In the genomic region with DNA sequence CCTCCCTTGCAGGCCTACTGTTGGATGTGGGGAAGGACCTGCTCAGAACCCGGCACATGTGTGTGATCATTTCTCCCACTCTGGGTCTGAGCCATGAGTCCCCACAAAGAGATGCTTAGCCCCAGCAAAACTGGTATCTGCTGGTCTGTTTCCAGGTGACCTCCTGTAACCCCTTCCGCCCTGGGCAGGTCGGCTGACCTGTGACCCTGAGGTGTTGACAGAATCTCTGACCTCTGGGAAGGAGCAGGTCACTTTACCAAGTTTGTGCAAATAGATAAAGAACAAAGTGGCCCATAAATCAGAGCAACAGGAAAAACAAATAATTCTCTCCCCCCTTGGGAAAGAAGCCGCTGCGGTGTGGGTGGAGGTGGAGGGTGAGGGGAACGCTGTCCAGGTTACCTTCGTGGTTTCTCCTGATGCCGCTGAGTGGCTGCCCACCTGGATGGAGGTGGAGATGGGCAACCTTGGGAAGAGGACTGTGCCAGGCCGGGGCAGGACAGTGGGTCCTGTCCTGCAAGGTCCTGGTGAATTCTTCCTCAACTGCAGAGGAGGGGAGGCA, we compare ENCODE assay signal across 24 cellular contexts.
DNase-seq lines count a peak whose midpoint lies in the region; ATAC-seq, FAIRE-seq and TF ChIP-seq lines count a peak whose summit lies in the region.
"Had no signal": no experiment of that assay in that cellular context is flagged by ENCODE, and none has a peak within 500 bp of the region (broad histone marks: within the 10 kb centered on the region; RNA-seq: fewer than 3 reads in every experiment).

No MANE protein-coding gene starts in this region.

- DNase-seq in HuH-7 (ENCODE audit: low spot score) = peak; percentile 83
- peak in 2 of 4 experiments; percentile 15 to 24 for DNase-seq in K562 (ENCODE audit: extremely low read depth in 1 of 4, low spot score in 3 of 4)
- peak; percentile 73 for DNase-seq in mesenteric fat pad (ENCODE audit: low spot score)
- DNase-seq in stimulated activated effector memory CD8-positive, alpha-beta T cell treated with anti-CD3 and anti-CD28 coated beads, Interleukin-12 subunit alpha, Interleukin-12 subunit beta, amount 100 ng/mL, for 72 hours (ENCODE audit: low spot score in 2 of 2) = no peak
- DNase-seq in T-helper 17 cell = no peak
- DNase-seq in endodermal cell = no peak
- DNase-seq: CD4-positive, CD25-positive, alpha-beta regulatory T cell; GM23248; H7; Karpas-422; MV-4-11; NCI-H1105 treated with DMSO at 0.1 percent for 48 hours; NCI-H146; NCI-H1930; NCI-H2107; NCI-H524 treated with DMSO at 0.1 percent for 48 hours; NCI-H82; NK-92 treated with Interleukin-12 subunit alpha and Interleukin-12 subunit beta, amount 100 ng/mL, for 24 hours; PC-9 had no signal

- no peaks in the 10 kb centered on the region for H3K9me3 Mint-ChIP-seq in stimulated activated effector memory CD8-positive, alpha-beta T cell treated with anti-CD3 and anti-CD28 coated beads, Interleukin-12 subunit alpha, Interleukin-12 subunit beta, amount 100 ng/mL, for 72 hours
- no peaks in the 10 kb centered on the region for H3K9me3 Mint-ChIP-seq in endodermal cell

- H3K9ac ChIP-seq in K562 (ENCODE audit: insufficient read depth in 1 of 2, low read depth in 2 of 2, low read length in 2 of 2) (no peak overlapping the region), endodermal cell (ENCODE audit: extremely low read depth, low read length, poor library complexity, severe bottlenecking) (no peak overlapping the region)
- H3K9ac ChIP-seq: GM23248 had no signal

- peak; percentile 51 for FAIRE-seq in K562 (lab: Jason Lieb, UNC)
- FAIRE-seq: D721Med, GM18507 had no signal

- TF ChIP-seq EP300 in K562 (IDR thresholded peaks at IDR 0.05; ENCODE audit: low read length) = no peak

- no peak overlapping the region for H2AFZ ChIP-seq in K562 (ENCODE audit: low read depth, low read length)
- H2AFZ ChIP-seq: GM23248, PC-9 had no signal

- H3K27me3 Mint-ChIP-seq in T-helper 17 cell (peaks cover 16% of the 10 kb centered on the region), endodermal cell (ENCODE audit: insufficient read depth) (peaks cover 2% of the 10 kb centered on the region)
- H3K27me3 Mint-ChIP-seq: CD4-positive, CD25-positive, alpha-beta regulatory T cell had no signal

- peaks cover 15 to 69% of the 10 kb centered on the region in 2 experiments; a peak in 4 of 5 replicates for H3K27me3 ChIP-seq in K562 (ENCODE audit: control insufficient read depth in 2 of 2, insufficient read depth in 2 of 2, low read length in 2 of 2)
- H3K27me3 ChIP-seq in endodermal cell (ENCODE audit: control insufficient read depth, insufficient read depth, low read length, poor library complexity, severe bottlenecking) = no peaks in the 10 kb centered on the region
- H3K27me3 ChIP-seq: SJSA1 had no signal

- ATAC-seq in K562 = no peak; the same call in 2 of the 3 replicates
- peak; percentile 2 for ATAC-seq in stimulated activated effector memory CD8-positive, alpha-beta T cell treated with anti-CD3 and anti-CD28 coated beads, Interleukin-12 subunit alpha, Interleukin-12 subunit beta, amount 100 ng/mL, for 72 hours
- no peak for ATAC-seq in esophagus mucosa
- ATAC-seq in T-helper 17 cell = no peak
- ATAC-seq: Right ventricle myocardium inferior had no signal

- no peak for TF ChIP-seq CTCF in K562 (IDR thresholded peaks at IDR 0.05 in 2 of 3, conservative IDR thresholded peaks at IDR 0.05 in 1 of 3; ENCODE audit: insufficient read depth in 2 of 3, low read depth in 1 of 3, low read length in 3 of 3)
- TF ChIP-seq CTCF in endodermal cell (conservative IDR thresholded peaks at IDR 0.05) = no peak

- no peak for TF ChIP-seq RAD21 in K562 (CRISPR knock-in tag; conservative IDR thresholded peaks at IDR 0.05 in 1 of 2, IDR thresholded peaks at IDR 0.05 in 1 of 2)

- H3K4me1 ChIP-seq in K562 (replicated peaks in 1 of 2; ENCODE audit: control insufficient read depth in 2 of 2, insufficient read depth in 2 of 2, low read length in 2 of 2) (peaks cover 0 to 2% of the 10 kb centered on the region in 2 experiments; a peak in 2 of 5 replicates), endodermal cell (ENCODE audit: control insufficient read depth, insufficient read depth, low read length) (peaks cover 6% of the 10 kb centered on the region)
- H3K4me1 ChIP-seq: SJSA1 had no signal

- H4K20me1 ChIP-seq in K562 (replicated peaks; ENCODE audit: control insufficient read depth, insufficient read depth, low read length) = peaks cover 4% of the 10 kb centered on the region; the same call in 1 of the 2 replicates

- H3K9me3 ChIP-seq in K562 (replicated peaks; ENCODE audit: control insufficient read depth, insufficient read depth, low read depth, low read length) = no peaks in the 10 kb centered on the region
- H3K9me3 ChIP-seq in T-helper 17 cell (ENCODE audit: control insufficient read depth, low read length, poor library complexity, severe bottlenecking) = no peaks in the 10 kb centered on the region
- H3K9me3 ChIP-seq in endodermal cell (ENCODE audit: control insufficient read depth, low read length) = no peaks in the 10 kb centered on the region
- H3K9me3 ChIP-seq: SJSA1 had no signal

- 0% methylated on average over 8 of the region's 9 CpGs for WGBS in K562 (ENCODE audit: insufficient coverage, low coverage, missing lambda C conversion rate)
- 89 to 94% methylated on average over 3 to 9 of the region's 9 CpGs for WGBS in endodermal cell (ENCODE audit: insufficient coverage in 1 of 2, insufficient read length in 1 of 2), 2 experiments

- H3K36me3 ChIP-seq in K562 (ENCODE audit: control insufficient read depth, insufficient read depth, low read length) (no peaks in the 10 kb centered on the region), endodermal cell (ENCODE audit: control insufficient read depth, insufficient read depth, low read length) (no peaks in the 10 kb centered on the region)
- H3K36me3 ChIP-seq: SJSA1 had no signal

- H3K27ac ChIP-seq in K562 (ENCODE audit: extremely low read depth, low read depth, low read length) = no peak overlapping the region
- H3K27ac ChIP-seq in endodermal cell (ENCODE audit: low read depth, low read length) = no peak overlapping the region
- H3K27ac ChIP-seq: GM23248, PC-9, SJSA1 had no signal

- H3K4me1 Mint-ChIP-seq in stimulated activated effector memory CD8-positive, alpha-beta T cell treated with anti-CD3 and anti-CD28 coated beads, Interleukin-12 subunit alpha, Interleukin-12 subunit beta, amount 100 ng/mL, for 72 hours = no peaks in the 10 kb centered on the region
- H3K4me1 Mint-ChIP-seq in T-helper 17 cell (no peaks in the 10 kb centered on the region), endodermal cell (peaks cover 22% of the 10 kb centered on the region)
- H3K4me1 Mint-ChIP-seq: CD4-positive, CD25-positive, alpha-beta regulatory T cell had no signal

- H3K36me3 Mint-ChIP-seq in stimulated activated effector memory CD8-positive, alpha-beta T cell treated with anti-CD3 and anti-CD28 coated beads, Interleukin-12 subunit alpha, Interleukin-12 subunit beta, amount 100 ng/mL, for 72 hours = no peaks in the 10 kb centered on the region
- H3K36me3 Mint-ChIP-seq in T-helper 17 cell (ENCODE audit: low read depth) = no peaks in the 10 kb centered on the region
- H3K36me3 Mint-ChIP-seq in endodermal cell (ENCODE audit: low read depth) = no peaks in the 10 kb centered on the region
- H3K36me3 Mint-ChIP-seq: CD4-positive, CD25-positive, alpha-beta regulatory T cell had no signal

- H3K4me3 ChIP-seq in K562 = no peak overlapping the region
- H3K4me3 ChIP-seq in endodermal cell (ENCODE audit: low read length) = no peak overlapping the region
- H3K4me3 ChIP-seq: GM23248, PC-9, SJSA1 had no signal

- intact Hi-C loops in K562 (cut with micrococcal nuclease) = no loop called here

- POLR2A ChIA-PET in K562 (lab: Yijun Ruan, JAX) = no interaction called here

- no peak overlapping the region for H3K4me3 Mint-ChIP-seq in stimulated activated effector memory CD8-positive, alpha-beta T cell treated with anti-CD3 and anti-CD28 coated beads, Interleukin-12 subunit alpha, Interleukin-12 subunit beta, amount 100 ng/mL, for 72 hours
- H3K4me3 Mint-ChIP-seq in T-helper 17 cell (no peak overlapping the region), endodermal cell (no peak overlapping the region)
- H3K4me3 Mint-ChIP-seq: CD4-positive, CD25-positive, alpha-beta regulatory T cell had no signal

- CTCF ChIA-PET in K562 (lab: Yijun Ruan, JAX; ENCODE audit: low intra/inter-chr PET ratio) = no interaction called here

- in situ Hi-C loops in K562 (cut with MboI) = no loop called here

- no peaks in the 10 kb centered on the region for H3K9me1 ChIP-seq in K562 (ENCODE audit: control insufficient read depth, insufficient read depth, low read length)

- TF ChIP-seq POLR2A in K562 (conservative IDR thresholded peaks at IDR 0.05) = no peak

- no peak overlapping the region for H3K4me2 ChIP-seq in K562 (ENCODE audit: insufficient read depth, low read length)
- H3K4me2 ChIP-seq: PC-9 had no signal

- H3K27ac Mint-ChIP-seq in stimulated activated effector memory CD8-positive, alpha-beta T cell treated with anti-CD3 and anti-CD28 coated beads, Interleukin-12 subunit alpha, Interleukin-12 subunit beta, amount 100 ng/mL, for 72 hours = no peak overlapping the region
- H3K27ac Mint-ChIP-seq in T-helper 17 cell (no peak overlapping the region), endodermal cell (no peak overlapping the region)
- H3K27ac Mint-ChIP-seq: CD4-positive, CD25-positive, alpha-beta regulatory T cell had no signal

- no peaks in the 10 kb centered on the region for H3K79me2 ChIP-seq in K562 (ENCODE audit: control insufficient read depth, insufficient read depth, low read length)

- no TSS peak for BruUV-seq in K562 (replicated peaks; lab: Mats Ljungman, UMichigan)

TF ChIP-seq in K562, 482 proteins besides CTCF, POLR2A, EP300 and RAD21 (continues in another document):
- TF ChIP-seq CBFB (CRISPR knock-in tag; IDR thresholded peaks at IDR 0.05) (no peak), CBFA2T2 (conservative IDR thresholded peaks at IDR 0.05) (0 out of 2 replicates have a peak, but pooled peaks have one; percentile 28), HNRNPK (IDR thresholded peaks at IDR 0.05; ENCODE audit: low read depth, low read length, poor library complexity, severe bottlenecking) (no peak), ZEB2 (IDR thresholded peaks at IDR 0.05) (no peak), ZNF785 (CRISPR knock-in tag; IDR thresholded peaks at IDR 0.05) (no peak), PRPF4 (IDR thresholded peaks at IDR 0.05; ENCODE audit: insufficient read depth, low read depth, low read length, poor library complexity, severe bottlenecking) (no peak), ZNF79 (CRISPR knock-in tag; IDR thresholded peaks at IDR 0.05; ENCODE audit: low read depth) (no peak), HCFC1 (IDR thresholded peaks at IDR 0.05; ENCODE audit: low read depth, low read length) (no peak), FOXJ2 (tag; IDR thresholded peaks at IDR 0.05) (no peak)
- TF ChIP-seq, protein P1, sequence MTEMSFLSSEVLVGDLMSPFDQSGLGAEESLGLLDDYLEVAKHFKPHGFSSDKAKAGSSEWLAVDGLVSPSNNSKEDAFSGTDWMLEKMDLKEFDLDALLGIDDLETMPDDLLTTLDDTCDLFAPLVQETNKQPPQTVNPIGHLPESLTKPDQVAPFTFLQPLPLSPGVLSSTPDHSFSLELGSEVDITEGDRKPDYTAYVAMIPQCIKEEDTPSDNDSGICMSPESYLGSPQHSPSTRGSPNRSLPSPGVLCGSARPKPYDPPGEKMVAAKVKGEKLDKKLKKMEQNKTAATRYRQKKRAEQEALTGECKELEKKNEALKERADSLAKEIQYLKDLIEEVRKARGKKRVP (CRISPR knock-in tag; IDR thresholded peaks at IDR 0.05) = no peak

Comparison
In these comparisons a context has a peak if more than half of its experiments do, and no peak if none do; other contexts are left out.
1. DNase-seq: peak in HuH-7 (single experiment) and mesenteric fat pad (single experiment); none in stimulated activated effector memory CD8-positive, alpha-beta T cell treated with anti-CD3 and anti-CD28 coated beads, Interleukin-12 subunit alpha, Interleukin-12 subunit beta, amount 100 ng/mL, for 72 hours (0 of 2), T-helper 17 cell (0 of 3) and endodermal cell (single experiment).